9 cellular contexts compared by ENCODE assay signal in genomic region chr12:124369055-124369900, GRCh38.
DNase-seq lines count a peak whose midpoint lies in the region; ATAC-seq and TF ChIP-seq lines count a peak whose summit lies in the region.
"Had no signal": no experiment of that assay in that cellular context is flagged by ENCODE, and none has a peak within 500 bp of the region (broad histone marks: within the 10 kb centered on the region; RNA-seq: fewer than 3 reads in every experiment).

No MANE protein-coding gene starts in this region.

- TF ChIP-seq CTCF in thyroid gland (IDR thresholded peaks at IDR 0.05), result peak in 5 of 6 experiments; percentile 20 to 54 (median 45)

- H3K36me3 Mint-ChIP-seq in effector memory CD8-positive, alpha-beta T cell (ENCODE audit: insufficient read depth), result peaks cover 26% of the 10 kb centered on the region

- intact Hi-C loops in thyroid gland (cut with DNase I), result no loop called here

- DNase-seq in MG63 (peak; percentile 96), medulla oblongata (ENCODE audit: extremely low spot score) (peak; percentile 92), thyroid gland (peak; percentile 97 to 98), cortex of kidney (lab: John Stamatoyannopoulos, UW) (no peak), activated gamma-delta T cell treated with Interleukin-2 at 50 U/mL for 16 hours (no peak)
- no peak for DNase-seq in effector memory CD8-positive, alpha-beta T cell
- DNase-seq: SHP77 treated with DMSO at 0.1 percent for 48 hours had no signal

- H3K4me3 ChIP-seq in MG63 (no peak overlapping the region), thyroid gland (replicated peaks in 1 of 3) (no peak overlapping the region)

- H3K4me3 Mint-ChIP-seq in effector memory CD8-positive, alpha-beta T cell, result no peak overlapping the region

- H3K9me3 ChIP-seq in MG63 (no peaks in the 10 kb centered on the region), thyroid gland (no peaks in the 10 kb centered on the region)

- H3K9me3 Mint-ChIP-seq in effector memory CD8-positive, alpha-beta T cell, result no peaks in the 10 kb centered on the region

- H3K4me1 Mint-ChIP-seq in effector memory CD8-positive, alpha-beta T cell (ENCODE audit: low read depth in 2 of 2), result peaks cover 6 to 10% of the 10 kb centered on the region in 2 donors

- WGBS in thyroid gland, 2 donors, result 13 to 24% methylated on average over 11 to 12 of the region's 41 CpGs

- H3K27ac Mint-ChIP-seq in effector memory CD8-positive, alpha-beta T cell, result peak overlapping the region; percentile 77 to 87

- H3K27ac ChIP-seq in thyroid gland, result peak overlapping the region; percentile 87 to 96 (median 92)

- peak in 1 of 2 donors; percentile 58 for TF ChIP-seq POLR2A in thyroid gland (IDR thresholded peaks at IDR 0.05)

- H3K36me3 ChIP-seq in MG63, result peaks cover 44% of the 10 kb centered on the region
- H3K36me3 ChIP-seq in thyroid gland, result peaks cover 11 to 13% of the 10 kb centered on the region in 2 donors

- H3K27me3 ChIP-seq in MG63 (no peaks in the 10 kb centered on the region), thyroid gland (no peaks in the 10 kb centered on the region)

- no peak for ATAC-seq in effector memory CD8-positive, alpha-beta T cell (replicated peaks)
- ATAC-seq in GM21619 (IDR thresholded peaks at IDR 0.05; ENCODE audit: unreplicated experiment) (no peak), GM21381 (IDR thresholded peaks at IDR 0.05; ENCODE audit: unreplicated experiment) (no peak)

- H3K4me1 ChIP-seq in thyroid gland, result peaks cover 32 to 39% of the 10 kb centered on the region in 2 donors

- H3K27me3 Mint-ChIP-seq in effector memory CD8-positive, alpha-beta T cell, result no peaks in the 10 kb centered on the region

Comparison
In these comparisons a context has a peak if more than half of its experiments do, and no peak if none do; other contexts are left out.
1. DNase-seq: peak in MG63 (single experiment), medulla oblongata (single experiment) and thyroid gland (2 of 2); none in effector memory CD8-positive, alpha-beta T cell (0 of 3), cortex of kidney (single experiment) and activated gamma-delta T cell treated with Interleukin-2 at 50 U/mL for 16 hours (single experiment).